Comparison of ENCODE assay signal across 25 cellular contexts in genomic region chrX:122641136-122641535, GRCh38.
"Had no signal": no experiment of that assay in that cellular context is flagged by ENCODE, and none has a peak within 500 bp of the region (broad histone marks: within the 10 kb centered on the region; RNA-seq: fewer than 3 reads in every experiment).

No MANE protein-coding gene starts in this region.

- DNase-seq: activated B cell treated with CpG ODN at 0.5 μM for 24 hours; activated CD4-positive, alpha-beta T cell treated with anti-CD3 and anti-CD28 coated beads, Interleukin-2, amount 50 U/mL, for 1 hour; activated effector memory CD4-positive, alpha-beta T cell treated with Interleukin-2 at 50 U/mL for 16 hours; activated naive CD4-positive, alpha-beta T cell treated with Interleukin-2 at 50 U/mL for 16 hours; activated T-cell treated with anti-CD3 and anti-CD28 coated beads for 4 hours; activated T-cell treated with anti-CD3 and anti-CD28 coated beads, Interleukin-2, amount 50 U/mL, for 72 hours; anterior cingulate cortex; body of pancreas; cortex of kidney; gastrocnemius medialis; glutamatergic neuron; islet precursor cell; left ventricle myocardium superior; naive B cell; nephron progenitor cell; ovary; small intestine; stimulated activated CD4-positive, alpha-beta T cell treated with anti-CD3 and anti-CD28 coated beads, Interleukin-4, amount 100 ng/mL, for 24 hours; T-helper 1 cell; uterus had no signal

- FAIRE-seq: endothelial cell of umbilical vein, small intestine had no signal

- H3K27me3 ChIP-seq: body of pancreas, esophagus muscularis mucosa, gastrocnemius medialis, neutrophil, ovary, uterus had no signal

- H3K4me3 ChIP-seq: body of pancreas, esophagus muscularis mucosa, gastrocnemius medialis, ovary, thoracic aorta, uterus had no signal

- H3K4me1 ChIP-seq: body of pancreas, esophagus muscularis mucosa, gastrocnemius medialis, uterus had no signal

- H3K9me3 ChIP-seq: body of pancreas, esophagus muscularis mucosa, gastrocnemius medialis, neutrophil, ovary, thoracic aorta, uterus had no signal

- ATAC-seq: activated T-cell treated with anti-CD3 and anti-CD28 coated beads, Interleukin-2, amount 50 U/mL, for 72 hours; body of pancreas; gastrocnemius medialis; left ventricle myocardium superior; stimulated activated effector memory CD8-positive, alpha-beta T cell treated with anti-CD3 and anti-CD28 coated beads, Interleukin-12 subunit alpha, Interleukin-12 subunit beta, amount 100 ng/mL, for 72 hours had no signal

- H3K36me3 ChIP-seq: esophagus muscularis mucosa, gastrocnemius medialis, neutrophil, ovary, thoracic aorta, uterus had no signal

- H3K27ac ChIP-seq: body of pancreas, esophagus muscularis mucosa, gastrocnemius medialis, neutrophil, ovary, thoracic aorta, uterus had no signal
